11 cellular contexts compared by ENCODE assay signal in genomic region chrX:17812763-17813162, GRCh38. TPM values are rescaled to one million over a fixed set of nuclear protein-coding genes. Genes with fewer than 3 reads are reported as not detected.
DNase-seq lines count a peak whose midpoint lies in the region; ATAC-seq and TF ChIP-seq lines count a peak whose summit lies in the region.
"Had no signal": no experiment of that assay in that cellular context is flagged by ENCODE, and none has a peak within 500 bp of the region (broad histone marks: within the 10 kb centered on the region; RNA-seq: fewer than 3 reads in every experiment).

No MANE protein-coding gene starts in this region.

- H3K27me3 ChIP-seq in GM23248 (replicated peaks; ENCODE audit: insufficient read depth): no peaks in the 10 kb centered on the region
- H3K27me3 ChIP-seq in ascending aorta: no peaks in the 10 kb centered on the region

- intact Hi-C loops in ascending aorta (cut with DNase I): no loop called here

- no peak for ATAC-seq in GM21619 (IDR thresholded peaks at IDR 0.05; ENCODE audit: unreplicated experiment)
- ATAC-seq: activated naive CD4-positive, alpha-beta T cell treated with anti-CD3 and anti-CD28 coated beads, Interleukin-2, amount 50 U/mL, for 72 hours had no signal

- no peaks in the 10 kb centered on the region for H4K20me1 ChIP-seq in GM23248 (ENCODE audit: insufficient read depth)

- H3K4me1 ChIP-seq in GM23248 (ENCODE audit: insufficient read depth): peaks cover 4% of the 10 kb centered on the region
- no peaks in the 10 kb centered on the region for H3K4me1 ChIP-seq in ascending aorta

- TF ChIP-seq CTCF in ascending aorta (IDR thresholded peaks at IDR 0.05): peak; percentile 9 to 38 (median 29)

- H3K9me3 ChIP-seq in GM23248 (ENCODE audit: low read depth) (no peaks in the 10 kb centered on the region), ascending aorta (no peaks in the 10 kb centered on the region)

- no peaks in the 10 kb centered on the region for H3K79me2 ChIP-seq in GM23248 (ENCODE audit: insufficient read depth)

- no peak overlapping the region for H3K9ac ChIP-seq in GM23248

- H3K4me3 ChIP-seq in GM23248 (no peak overlapping the region), ascending aorta (no peak overlapping the region)

- H2AFZ ChIP-seq in GM23248: no peak overlapping the region

- in situ Hi-C loops in ACHN (cut with HindIII; ENCODE audit: low pct_ligation_motif_present, low pct_unique_long_range_greater_than_20kb, low sequenced_read_pairs): no loop called here
- in situ Hi-C loops in GM23248 (cut with MboI): no loop called here

- H3K9me2 ChIP-seq in GM23248 (ENCODE audit: insufficient read depth): no peaks in the 10 kb centered on the region

- 0 to 10% methylated on average over 1 of the region's 1 CpG for WGBS in GM23248 (ENCODE audit: low coverage in 1 of 2, low lambda C conversion rate in 2 of 2, missing lambda C conversion rate in 2 of 2), 2 experiments

- H3K4me2 ChIP-seq in GM23248 (ENCODE audit: unreplicated experiment): no peak overlapping the region

- H3K36me3 ChIP-seq in GM23248 (ENCODE audit: low read depth): no peaks in the 10 kb centered on the region
- H3K36me3 ChIP-seq in ascending aorta: no peaks in the 10 kb centered on the region

- DNase-seq in ACHN: peak; percentile 4
- peak; percentile 30 for DNase-seq in GM23248
- no peak for DNase-seq in ascending aorta (ENCODE audit: low spot score in 2 of 2)
- DNase-seq in kidney tubule cell (ENCODE audit: low spot score): peak; percentile 16
- DNase-seq in HCEC 1CT: no peak
- DNase-seq in NCI-H524 treated with DMSO at 0.1 percent for 48 hours (lab: John Stamatoyannopoulos, UW): no peak
- no peak for DNase-seq in NCI-H1417 treated with DMSO at 0.1 percent for 48 hours (lab: John Stamatoyannopoulos, UW)
- DNase-seq: mesendoderm, SHP77 treated with DMSO at 0.1 percent for 48 hours had no signal

- peaks cover 3% of the 10 kb centered on the region; the same call in 1 of the 2 replicates for H3F3A ChIP-seq in GM23248 (ENCODE audit: insufficient read depth)

- no peak overlapping the region for H3K27ac ChIP-seq in GM23248
- no peak overlapping the region for H3K27ac ChIP-seq in ascending aorta

RNA-seq across cellular contexts. Expression of gene RAI2, which starts 48.3 kb away (rescaled TPM):
- total RNA-seq in GM23248 (2014; rRNA removed; shearing (Covaris generic)): not detected in 2 replicates
- not detected in 2 replicates for polyA plus RNA-seq in GM23248 (2016; fragmentation: Nextera tagmentation; extraction: Ambion mirVana)
- 21.5 TPM for total RNA-seq in ascending aorta

Comparison
In these comparisons a context has a peak if more than half of its experiments do, and no peak if none do; other contexts are left out.
1. DNase-seq: peak in ACHN (single experiment), GM23248 (single experiment) and kidney tubule cell (single experiment); none in ascending aorta (0 of 2), HCEC 1CT (single experiment), NCI-H524 treated with DMSO at 0.1 percent for 48 hours (single experiment) and NCI-H1417 treated with DMSO at 0.1 percent for 48 hours (single experiment).
2. RNA of gene RAI2, which starts 48.3 kb away (total RNA-seq): 21.5 TPM in ascending aorta (single experiment); not detected in GM23248; every median in the first group is over 10 times any median in the second.